ENCODE assay signal across 1 cellular context in the genomic region with DNA sequence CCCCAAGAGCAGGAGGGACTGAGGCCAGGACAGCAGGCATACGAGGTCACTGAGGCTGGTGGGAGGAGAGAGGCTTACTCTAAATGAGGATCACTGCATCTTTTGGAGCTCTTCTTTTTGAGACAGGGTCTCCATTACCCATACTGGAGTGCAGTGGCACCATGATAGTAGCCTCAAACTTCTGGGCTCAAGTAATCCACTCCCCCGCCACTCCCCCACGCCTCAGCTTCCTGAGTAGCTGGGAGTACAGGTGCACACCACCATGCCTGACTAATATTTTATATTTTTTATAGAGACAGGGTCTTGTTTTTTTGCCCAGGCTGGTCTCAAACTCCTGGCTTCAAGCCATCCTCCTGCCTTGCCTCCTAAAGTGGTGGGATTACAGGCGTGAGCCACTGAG.
TF ChIP-seq lines count a peak whose summit lies in the region.

No MANE protein-coding gene starts in this region.

TF ChIP-seq in IMR-90, 13 proteins besides CTCF, POLR2A, EP300 and RAD21:
- TF ChIP-seq FOS (IDR thresholded peaks at IDR 0.05; ENCODE audit: low read depth, low read length) (no peak), NFE2L2 (IDR thresholded peaks at IDR 0.05; ENCODE audit: low read depth, low read length) (no peak), RCOR1 (IDR thresholded peaks at IDR 0.05; ENCODE audit: insufficient replicate concordance, low read length) (no peak), CHD1 (IDR thresholded peaks at IDR 0.05; ENCODE audit: low read depth, low read length) (no peak), RFX5 (IDR thresholded peaks at IDR 0.05; ENCODE audit: low read depth, low read length) (no peak), MXI1 (IDR thresholded peaks at IDR 0.05; ENCODE audit: borderline replicate concordance, low read depth, low read length) (no peak), MAFK (IDR thresholded peaks at IDR 0.05; ENCODE audit: low read depth, low read length) (no peak), BHLHE40 (IDR thresholded peaks at IDR 0.05; ENCODE audit: low read depth, low read length) (no peak), MAZ (IDR thresholded peaks at IDR 0.05; ENCODE audit: borderline replicate concordance, low read depth, low read length) (no peak), CEBPB (IDR thresholded peaks at IDR 0.05; ENCODE audit: low read depth, low read length) (no peak), SMC3 (IDR thresholded peaks at IDR 0.05; ENCODE audit: low read depth, low read length) (no peak)
- TF ChIP-seq, protein P1, sequence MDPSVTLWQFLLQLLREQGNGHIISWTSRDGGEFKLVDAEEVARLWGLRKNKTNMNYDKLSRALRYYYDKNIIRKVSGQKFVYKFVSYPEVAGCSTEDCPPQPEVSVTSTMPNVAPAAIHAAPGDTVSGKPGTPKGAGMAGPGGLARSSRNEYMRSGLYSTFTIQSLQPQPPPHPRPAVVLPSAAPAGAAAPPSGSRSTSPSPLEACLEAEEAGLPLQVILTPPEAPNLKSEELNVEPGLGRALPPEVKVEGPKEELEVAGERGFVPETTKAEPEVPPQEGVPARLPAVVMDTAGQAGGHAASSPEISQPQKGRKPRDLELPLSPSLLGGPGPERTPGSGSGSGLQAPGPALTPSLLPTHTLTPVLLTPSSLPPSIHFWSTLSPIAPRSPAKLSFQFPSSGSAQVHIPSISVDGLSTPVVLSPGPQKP (IDR thresholded peaks at IDR 0.05; ENCODE audit: borderline replicate concordance, low read depth, low read length): no peak
- TF ChIP-seq, protein P2, sequence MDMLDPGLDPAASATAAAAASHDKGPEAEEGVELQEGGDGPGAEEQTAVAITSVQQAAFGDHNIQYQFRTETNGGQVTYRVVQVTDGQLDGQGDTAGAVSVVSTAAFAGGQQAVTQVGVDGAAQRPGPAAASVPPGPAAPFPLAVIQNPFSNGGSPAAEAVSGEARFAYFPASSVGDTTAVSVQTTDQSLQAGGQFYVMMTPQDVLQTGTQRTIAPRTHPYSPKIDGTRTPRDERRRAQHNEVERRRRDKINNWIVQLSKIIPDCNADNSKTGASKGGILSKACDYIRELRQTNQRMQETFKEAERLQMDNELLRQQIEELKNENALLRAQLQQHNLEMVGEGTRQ (IDR thresholded peaks at IDR 0.05; ENCODE audit: low read depth, low read length): no peak
